25 cellular contexts compared by ENCODE assay signal in the genomic region with DNA sequence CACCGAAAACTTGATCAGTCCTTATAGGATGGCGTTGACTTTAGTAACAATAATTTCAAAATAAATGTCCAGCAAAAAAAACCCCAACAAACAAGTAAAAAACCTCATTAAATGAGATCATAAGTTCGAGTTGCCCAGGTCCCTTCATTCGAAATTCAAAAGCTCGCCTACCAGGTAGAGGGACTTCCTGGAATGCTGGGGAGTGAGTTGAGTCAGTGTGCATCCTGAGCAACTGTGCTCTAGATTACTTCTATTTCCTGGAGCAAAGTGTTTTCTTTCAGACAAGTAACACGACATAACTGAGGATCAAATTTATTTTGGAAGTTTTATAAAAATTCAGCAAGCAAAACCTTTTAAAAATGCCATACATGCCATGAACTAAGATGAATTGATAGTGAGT.
"Had no signal": no experiment of that assay in that cellular context is flagged by ENCODE, and none has a peak within 500 bp of the region (broad histone marks: within the 10 kb centered on the region; RNA-seq: fewer than 3 reads in every experiment).

No MANE protein-coding gene starts in this region.

- DNase-seq: activated CD4-positive, alpha-beta memory T cell treated with anti-CD3 and anti-CD28 coated beads for 36 hours; activated CD4-positive, alpha-beta T cell treated with anti-CD3 and anti-CD28 coated beads for 48 hours; activated gamma-delta T cell; anterior cingulate cortex; effector memory CD4-positive, alpha-beta T cell; glutamatergic neuron; kidney glomerular epithelial cell; left ventricle myocardium inferior; midbrain; natural killer cell; right cardiac atrium; stimulated activated CD4-positive, alpha-beta T cell treated with anti-CD3 and anti-CD28 coated beads, Interleukin-12 subunit alpha, Interleukin-12 subunit beta, amount 100 ng/mL, for 4 hours; stimulated activated CD4-positive, alpha-beta T cell treated with anti-CD3 and anti-CD28 coated beads, Interleukin-4, amount 100 ng/mL, for 4 hours; substantia nigra; thyroid gland; upper lobe of right lung had no signal

- ATAC-seq: esophagus mucosa, natural killer cell, right cardiac atrium, upper lobe of right lung had no signal

- H3K4me2 ChIP-seq: hepatocyte had no signal

- H3K36me3 Mint-ChIP-seq: activated CD4-positive, alpha-beta memory T cell treated with anti-CD3 and anti-CD28 coated beads for 36 hours; activated naive CD4-positive, alpha-beta T cell treated with anti-CD3 and anti-CD28 coated beads, Interleukin-2, amount 50 U/mL, for 24 hours; brain; natural killer cell had no signal

- H3K4me1 Mint-ChIP-seq: activated naive CD4-positive, alpha-beta T cell treated with anti-CD3 and anti-CD28 coated beads, Interleukin-2, amount 50 U/mL, for 24 hours; natural killer cell had no signal

- FAIRE-seq: endothelial cell of umbilical vein, frontal cortex had no signal

- H3K4me3 Mint-ChIP-seq: activated CD4-positive, alpha-beta memory T cell treated with anti-CD3 and anti-CD28 coated beads for 36 hours; activated naive CD4-positive, alpha-beta T cell treated with anti-CD3 and anti-CD28 coated beads, Interleukin-2, amount 50 U/mL, for 24 hours; activated T-helper 1 cell treated with anti-CD3 and anti-CD28 coated beads, Interleukin-12 subunit alpha, Interleukin-12 subunit beta, Interleukin-2, Interleukin-4 antibody, amounts not matched to agents 30 ng/mL and 10 ng/mL and 1 ng/mL, durations not matched to agents 14 hours and 24 hours and 36 hours; natural killer cell; stimulated activated naive CD8-positive, alpha-beta T cell treated with anti-CD3 and anti-CD28 coated beads, Interleukin-15, Interleukin-2, amounts not matched to agents 100 ng/mL and 50 ng/mL, for 24 hours had no signal

- H3K27me3 ChIP-seq: hepatocyte, thyroid gland, upper lobe of right lung had no signal

- H3K36me3 ChIP-seq: left ventricle myocardium inferior, thyroid gland, upper lobe of right lung had no signal

- H3K4me3 ChIP-seq: hepatocyte, left ventricle myocardium inferior, thyroid gland, upper lobe of right lung had no signal

- H3K27ac ChIP-seq: hepatocyte, left ventricle myocardium inferior, parathyroid adenoma, thyroid gland, upper lobe of right lung had no signal

- H2AFZ ChIP-seq: hepatocyte had no signal

- H3K9me3 Mint-ChIP-seq: activated CD4-positive, alpha-beta memory T cell treated with anti-CD3 and anti-CD28 coated beads for 36 hours; activated naive CD4-positive, alpha-beta T cell treated with anti-CD3 and anti-CD28 coated beads, Interleukin-2, amount 50 U/mL, for 24 hours; activated T-helper 1 cell treated with anti-CD3 and anti-CD28 coated beads, Interleukin-12 subunit alpha, Interleukin-12 subunit beta, Interleukin-2, Interleukin-4 antibody, amounts not matched to agents 30 ng/mL and 10 ng/mL and 1 ng/mL, durations not matched to agents 14 hours and 24 hours and 36 hours; natural killer cell; stimulated activated naive CD8-positive, alpha-beta T cell treated with anti-CD3 and anti-CD28 coated beads, Interleukin-15, Interleukin-2, amounts not matched to agents 100 ng/mL and 50 ng/mL, for 24 hours had no signal

- H3K9ac ChIP-seq: parathyroid adenoma had no signal

- H3K9me3 ChIP-seq: left ventricle myocardium inferior, thyroid gland, upper lobe of right lung had no signal

- H3K79me2 ChIP-seq: hepatocyte, parathyroid adenoma had no signal

- H3K27ac Mint-ChIP-seq: activated CD4-positive, alpha-beta memory T cell treated with anti-CD3 and anti-CD28 coated beads for 36 hours; activated naive CD4-positive, alpha-beta T cell treated with anti-CD3 and anti-CD28 coated beads, Interleukin-2, amount 50 U/mL, for 24 hours; activated T-helper 1 cell treated with anti-CD3 and anti-CD28 coated beads, Interleukin-12 subunit alpha, Interleukin-12 subunit beta, Interleukin-2, Interleukin-4 antibody, amounts not matched to agents 30 ng/mL and 10 ng/mL and 1 ng/mL, durations not matched to agents 14 hours and 24 hours and 36 hours; natural killer cell; stimulated activated naive CD8-positive, alpha-beta T cell treated with anti-CD3 and anti-CD28 coated beads, Interleukin-15, Interleukin-2, amounts not matched to agents 100 ng/mL and 50 ng/mL, for 24 hours had no signal

- H3K27me3 Mint-ChIP-seq: activated naive CD4-positive, alpha-beta T cell treated with anti-CD3 and anti-CD28 coated beads, Interleukin-2, amount 50 U/mL, for 24 hours; brain had no signal
